32 cellular contexts compared by ENCODE assay signal in the genomic region with DNA sequence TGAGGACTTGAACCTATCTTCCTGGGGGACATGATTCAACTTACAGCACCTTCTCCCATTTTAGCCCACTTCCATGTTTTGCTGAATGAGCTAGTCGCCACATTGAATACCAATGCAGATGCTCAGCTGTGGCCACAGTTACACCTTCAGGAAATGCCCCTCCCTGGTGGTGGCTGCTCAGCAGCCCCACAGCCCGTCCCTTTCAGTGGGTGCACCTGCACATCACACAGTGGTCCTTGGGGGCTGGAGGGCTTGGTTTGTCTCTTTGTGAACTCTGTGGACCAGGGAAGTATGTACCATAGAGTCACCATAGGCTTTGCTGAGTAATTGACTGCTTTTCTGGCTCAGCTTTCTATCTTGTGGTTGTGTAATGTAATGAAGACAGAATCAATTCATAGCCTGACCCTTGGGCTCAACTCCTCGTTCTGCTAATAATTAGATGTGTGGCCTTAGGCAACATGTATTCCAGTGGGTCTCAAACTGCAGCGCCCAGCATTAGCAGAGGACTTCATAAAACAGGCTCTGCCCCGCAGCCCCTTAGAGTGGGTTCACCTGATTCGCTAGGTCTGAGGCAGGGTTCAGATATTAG.
"Had no signal": no experiment of that assay in that cellular context is flagged by ENCODE, and none has a peak within 500 bp of the region (broad histone marks: within the 10 kb centered on the region; RNA-seq: fewer than 3 reads in every experiment).

No MANE protein-coding gene starts in this region.

- H3K27me3 ChIP-seq: adrenal gland, breast epithelium, cardiac muscle cell, colonic mucosa, foreskin keratinocyte, gastrocnemius medialis, heart left ventricle had no signal

- H3K27ac ChIP-seq: adrenal gland, breast epithelium, cardiac muscle cell, colonic mucosa, dorsolateral prefrontal cortex, foreskin keratinocyte, gastrocnemius medialis, heart left ventricle had no signal

- H3K4me3 ChIP-seq: adrenal gland, breast epithelium, cardiac muscle cell, colonic mucosa, dorsolateral prefrontal cortex, gastrocnemius medialis, heart left ventricle had no signal

- DNase-seq: activated CD4-positive, alpha-beta memory T cell treated with anti-CD3 and anti-CD28 coated beads for 36 hours; activated CD4-positive, alpha-beta T cell treated with anti-CD3 and anti-CD28 coated beads for 36 hours; activated CD4-positive, alpha-beta T cell treated with anti-CD3 and anti-CD28 coated beads, Interleukin-2, amount 10 ng/mL, durations not matched to agents 24 days and 14 days; activated CD4-positive, CD25-positive, alpha-beta regulatory T cell; activated CD4-positive, CD25-positive, alpha-beta regulatory T cell treated with anti-CD3 and anti-CD28 coated beads, Interleukin-2, amount 50 U/mL, for 72 hours; activated CD8-positive, alpha-beta memory T cell treated with anti-CD3 and anti-CD28 coated beads, Interleukin-2, amount 10 ng/mL, durations not matched to agents 7 days and 5 days; activated CD8-positive, alpha-beta memory T cell treated with anti-CD3 and anti-CD28 coated beads, Interleukin-2, amount 50 U/mL, for 4 hours; activated CD8-positive, alpha-beta T cell treated with anti-CD3 and anti-CD28 coated beads, Interleukin-2, amount 10 ng/mL, durations not matched to agents 7 days and 5 days; activated effector memory CD4-positive, alpha-beta T cell treated with anti-CD3 and anti-CD28 coated beads, Interleukin-2, amount 50 U/mL, for 16 hours; activated naive CD4-positive, alpha-beta T cell treated with anti-CD3 and anti-CD28 coated beads for 36 hours; activated naive CD8-positive, alpha-beta T cell treated with anti-CD3 and anti-CD28 coated beads for 36 hours; activated naive CD8-positive, alpha-beta T cell treated with anti-CD3 and anti-CD28 coated beads, Interleukin-2, amount 50 U/mL, for 24 hours; activated T-cell treated with anti-CD3 and anti-CD28 coated beads, Interleukin-2, amount 50 U/mL, for 1 hour; activated T-cell treated with anti-CD3 and anti-CD28 coated beads, Interleukin-2, amount 50 U/mL, for 48 hours; adrenal gland; amygdala; aorta; central memory CD4-positive, alpha-beta T cell; cerebellar nuclear complex; colonic mucosa; dorsolateral prefrontal cortex; effector memory CD4-positive, alpha-beta T cell; endodermal cell; foreskin keratinocyte; gastrocnemius medialis; glutamatergic neuron; heart left ventricle; T-helper 17 cell; T1000 had no signal

- H3K36me3 ChIP-seq: adrenal gland, breast epithelium, cardiac muscle cell, colonic mucosa, gastrocnemius medialis, heart left ventricle had no signal

- H3K4me1 ChIP-seq: adrenal gland, breast epithelium, colonic mucosa, foreskin keratinocyte, gastrocnemius medialis, heart left ventricle had no signal

- ATAC-seq: activated CD4-positive, alpha-beta T cell treated with anti-CD3 and anti-CD28 coated beads for 36 hours; activated CD8-positive, alpha-beta memory T cell treated with anti-CD3 and anti-CD28 coated beads, Interleukin-2, amount 10 ng/mL, durations not matched to agents 7 days and 5 days; activated CD8-positive, alpha-beta T cell treated with anti-CD3 and anti-CD28 coated beads, Interleukin-2, amount 10 ng/mL, durations not matched to agents 7 days and 5 days; activated naive CD8-positive, alpha-beta T cell treated with anti-CD3 and anti-CD28 coated beads, Interleukin-2, amount 50 U/mL, for 24 hours; esophagus mucosa; foreskin keratinocyte; gastrocnemius medialis; heart left ventricle; T-helper 17 cell had no signal

- H3K9me3 ChIP-seq: adrenal gland, breast epithelium, colonic mucosa, gastrocnemius medialis had no signal
